ENCODE assay signal across 32 cellular contexts in genomic region chr18:77262655-77263470, GRCh38. TPM values are rescaled to one million over a fixed set of nuclear protein-coding genes. Genes with fewer than 3 reads are reported as not detected.
DNase-seq lines count a peak whose midpoint lies in the region; ATAC-seq and TF ChIP-seq lines count a peak whose summit lies in the region.
"Had no signal": no experiment of that assay in that cellular context is flagged by ENCODE, and none has a peak within 500 bp of the region (broad histone marks: within the 10 kb centered on the region; RNA-seq: fewer than 3 reads in every experiment).

No MANE protein-coding gene starts in this region.

- no peaks in the 10 kb centered on the region for H3K36me3 ChIP-seq in Panc1 (ENCODE audit: control insufficient read depth, insufficient read depth, low read length)
- H3K36me3 ChIP-seq: gastroesophageal sphincter, thoracic aorta, uterus had no signal

- CTCF ChIA-PET in Panc1 (lab: Charles Lee): no interaction called here

- intact Hi-C loops in Panc1 (cut with micrococcal nuclease; ENCODE audit: unreplicated experiment): no loop called here

- BruUV-seq in Panc1 (replicated peaks; lab: Mats Ljungman, UMichigan): no TSS peak

- H3K9me3 ChIP-seq in Panc1 (ENCODE audit: control insufficient read depth, insufficient read depth, low read depth, low read length): no peaks in the 10 kb centered on the region
- H3K9me3 ChIP-seq: thoracic aorta, uterus had no signal

- no peak overlapping the region for H3K4me3 ChIP-seq in Panc1 (ENCODE audit: low read depth in 2 of 2, low read length in 2 of 2)
- H3K4me3 ChIP-seq: dorsolateral prefrontal cortex, gastroesophageal sphincter, GM23248, skin epidermis, thoracic aorta, uterus had no signal

- in situ Hi-C loops in Panc1 (cut with HindIII; ENCODE audit: low pct_unique_long_range_greater_than_20kb, low sequenced_read_pairs) (no loop called here), GM13976 (cut with MboI; ENCODE audit: low sequenced_read_pairs, unreplicated experiment) (no loop called here)

- TF ChIP-seq CTCF in Panc1 (IDR thresholded peaks at IDR 0.05) (no peak), GM13976 (IDR thresholded peaks at IDR 0.05; ENCODE audit: borderline replicate concordance, control extremely low read depth, extremely low read depth, insufficient read depth, missing control alignments) (no peak)

- H3K4me1 ChIP-seq in Panc1 (ENCODE audit: control insufficient read depth, insufficient read depth, low read length): peaks cover 18% of the 10 kb centered on the region; the same call in 1 of the 2 replicates
- H3K4me1 ChIP-seq: gastroesophageal sphincter, uterus had no signal

- POLR2A ChIA-PET in Panc1 (lab: Charles Lee): no interaction called here

- ATAC-seq in Panc1 (peak; percentile 94), HG02884 (IDR thresholded peaks at IDR 0.05; ENCODE audit: unreplicated experiment) (no peak)
- ATAC-seq: activated CD4-positive, CD25-positive, alpha-beta regulatory T cell treated with anti-CD3 and anti-CD28 coated beads, Interleukin-2, amount 50 U/mL, for 24 hours; gastroesophageal sphincter; natural killer cell treated with Interleukin-12 subunit alpha and Interleukin-12 subunit beta and Interleukin-15 and Interleukin-18, amount 100 ng/mL, for 72 hours had no signal

- H3K27me3 ChIP-seq in Panc1 (ENCODE audit: control insufficient read depth, insufficient read depth, low read length): no peaks in the 10 kb centered on the region
- H3K27me3 ChIP-seq: uterus had no signal

- peak; percentile 1 for DNase-seq in SIG-M5 treated with dmso at 0.1 percent for 504 hours (lab: John Stamatoyannopoulos, UW; ENCODE audit: unreplicated experiment)
- no peak for DNase-seq in SIG-M5 (lab: John Stamatoyannopoulos, UW)
- DNase-seq in M059J (ENCODE audit: low read depth): peak; percentile 82
- DNase-seq in Panc1 (ENCODE audit: low read depth, low spot score): no peak
- DNase-seq in GM13976 (ENCODE audit: low spot score): no peak
- DNase-seq in mucosa of gallbladder (ENCODE audit: low spot score): no peak
- DNase-seq in GF-D8 (lab: John Stamatoyannopoulos, UW): no peak
- DNase-seq: activated CD4-positive, alpha-beta memory T cell treated with anti-CD3 and anti-CD28 coated beads for 36 hours; activated CD8-positive, alpha-beta memory T cell treated with anti-CD3 and anti-CD28 coated beads, Interleukin-2, amount 50 U/mL, for 4 hours; activated naive CD4-positive, alpha-beta T cell treated with anti-CD3 and anti-CD28 coated beads for 36 hours; COR-L47; dorsolateral prefrontal cortex; GM23248; IMR-90; NCI-H1092 treated with DMSO at 0.1 percent for 48 hours; NCI-H2029; NK-92 treated with Interleukin-12 subunit alpha and Interleukin-12 subunit beta, amount 100 ng/mL, for 24 hours; retina; uterus had no signal

- H3K27ac ChIP-seq in Panc1 (ENCODE audit: low read length): peak overlapping the region; percentile 26; the same call in 1 of the 2 replicates
- H3K27ac ChIP-seq: dorsolateral prefrontal cortex, gastroesophageal sphincter, GM23248, skin epidermis, thoracic aorta, uterus had no signal

RNA-seq across cellular contexts. Expression of gene GALR1, which starts 13.2 kb away (rescaled TPM):
- total RNA-seq in M059J (2014; rRNA removed; shearing (Covaris generic)): not detected in 2 replicates
- not detected for total RNA-seq in Panc1 (2021; ENCODE audit: unreplicated experiment)
- not detected for polyA plus RNA-seq in Panc1 (2012; ENCODE audit: insufficient read length)
- 0.09 TPM for total RNA-seq in mucosa of gallbladder
- total RNA-seq: activated CD4-positive, alpha-beta memory T cell treated with anti-CD3 and anti-CD28 coated beads for 36 hours; activated naive CD4-positive, alpha-beta T cell treated with anti-CD3 and anti-CD28 coated beads for 36 hours; activated T-helper 1 cell treated with anti-CD3 and anti-CD28 coated beads, Interleukin-12 subunit alpha, Interleukin-12 subunit beta, Interleukin-2, Interleukin-4 antibody, amounts not matched to agents 30 ng/mL and 10 ng/mL and 1 ng/mL, durations not matched to agents 14 hours and 24 hours and 36 hours; fibroblast of lung; GM23248; IMR-90; liver; natural killer cell treated with Interleukin-12 subunit alpha and Interleukin-12 subunit beta and Interleukin-15 and Interleukin-18, amount 100 ng/mL, for 72 hours; NCI-H460; SK-MEL-5; T-helper 1 cell treated with Interleukin-12 subunit alpha and Interleukin-12 subunit beta and Interleukin-4 antibody, amounts not matched to agents 30 ng/mL and 1 ng/mL, for 36 hours had no signal
- polyA plus RNA-seq: BJ, fibroblast of lung, GM23248, IMR-90, liver had no signal

Comparison
In these comparisons a context has a peak if more than half of its experiments do, and no peak if none do; other contexts are left out.
1. DNase-seq: peak in SIG-M5 treated with dmso at 0.1 percent for 504 hours (single experiment) and M059J (single experiment); none in SIG-M5 (single experiment), Panc1 (single experiment), GM13976 (single experiment), mucosa of gallbladder (single experiment) and GF-D8 (single experiment).